2 cellular contexts compared by ENCODE assay signal in the genomic region with DNA sequence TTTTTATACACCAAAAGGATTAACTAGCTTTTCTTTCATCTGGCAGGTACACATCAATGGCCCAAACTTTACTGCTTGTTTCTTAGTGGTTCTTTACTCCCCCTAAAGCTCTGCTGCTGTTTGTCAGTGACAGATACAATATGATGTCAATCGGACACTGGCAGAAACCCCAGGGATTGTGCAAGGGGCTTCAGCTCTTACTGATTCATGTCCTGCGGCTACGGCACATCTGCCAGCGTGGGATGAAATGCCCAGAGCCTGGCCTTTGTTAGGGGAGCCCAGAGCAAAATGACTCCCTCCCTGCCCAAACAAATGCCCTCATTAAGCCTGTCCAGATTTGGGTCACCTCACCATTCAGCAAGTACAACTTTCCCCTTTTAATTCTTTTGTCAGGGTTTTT.
TF ChIP-seq lines count a peak whose summit lies in the region.

No MANE protein-coding gene starts in this region.

TF ChIP-seq in SK-N-SH, 30 proteins besides CTCF, POLR2A, EP300 and RAD21 (continued from another document):
- TF ChIP-seq ZBTB33 (IDR thresholded peaks at IDR 0.05; ENCODE audit: borderline replicate concordance, low read depth): no peak
- TF ChIP-seq RXRA (IDR thresholded peaks at IDR 0.05; ENCODE audit: borderline replicate concordance, low read depth): no peak
- TF ChIP-seq TAF1 (IDR thresholded peaks at IDR 0.05; ENCODE audit: borderline replicate concordance, low read depth, low read length): no peak
- TF ChIP-seq, protein P1, sequence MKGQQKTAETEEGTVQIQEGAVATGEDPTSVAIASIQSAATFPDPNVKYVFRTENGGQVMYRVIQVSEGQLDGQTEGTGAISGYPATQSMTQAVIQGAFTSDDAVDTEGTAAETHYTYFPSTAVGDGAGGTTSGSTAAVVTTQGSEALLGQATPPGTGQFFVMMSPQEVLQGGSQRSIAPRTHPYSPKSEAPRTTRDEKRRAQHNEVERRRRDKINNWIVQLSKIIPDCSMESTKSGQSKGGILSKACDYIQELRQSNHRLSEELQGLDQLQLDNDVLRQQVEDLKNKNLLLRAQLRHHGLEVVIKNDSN (IDR thresholded peaks at IDR 0.05; ENCODE audit: borderline replicate concordance, low read depth): no peak
- TF ChIP-seq USF2 (IDR thresholded peaks at IDR 0.05; ENCODE audit: borderline replicate concordance, low read depth, low read length): no peak
- TF ChIP-seq MXI1 (IDR thresholded peaks at IDR 0.05; ENCODE audit: low read depth, low read length): no peak
- TF ChIP-seq, protein P2, sequence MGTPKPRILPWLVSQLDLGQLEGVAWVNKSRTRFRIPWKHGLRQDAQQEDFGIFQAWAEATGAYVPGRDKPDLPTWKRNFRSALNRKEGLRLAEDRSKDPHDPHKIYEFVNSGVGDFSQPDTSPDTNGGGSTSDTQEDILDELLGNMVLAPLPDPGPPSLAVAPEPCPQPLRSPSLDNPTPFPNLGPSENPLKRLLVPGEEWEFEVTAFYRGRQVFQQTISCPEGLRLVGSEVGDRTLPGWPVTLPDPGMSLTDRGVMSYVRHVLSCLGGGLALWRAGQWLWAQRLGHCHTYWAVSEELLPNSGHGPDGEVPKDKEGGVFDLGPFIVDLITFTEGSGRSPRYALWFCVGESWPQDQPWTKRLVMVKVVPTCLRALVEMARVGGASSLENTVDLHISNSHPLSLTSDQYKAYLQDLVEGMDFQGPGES (IDR thresholded peaks at IDR 0.05; ENCODE audit: low read depth, low read length): no peak
- no peak for TF ChIP-seq NRF1 (IDR thresholded peaks at IDR 0.05; ENCODE audit: low read depth, low read length)
- no peak for TF ChIP-seq RCOR1 (IDR thresholded peaks at IDR 0.05; ENCODE audit: low read length)

TF ChIP-seq in SK-N-SH treated with all-trans-retinoic acid at 6 μM for 48 hours, 23 proteins besides CTCF, POLR2A, EP300 and RAD21 (continued from another document):
- TF ChIP-seq ARNTL (CRISPR knock-in tag; IDR thresholded peaks at IDR 0.05; ENCODE audit: borderline replicate concordance, low read depth): no peak
- TF ChIP-seq, protein P3, sequence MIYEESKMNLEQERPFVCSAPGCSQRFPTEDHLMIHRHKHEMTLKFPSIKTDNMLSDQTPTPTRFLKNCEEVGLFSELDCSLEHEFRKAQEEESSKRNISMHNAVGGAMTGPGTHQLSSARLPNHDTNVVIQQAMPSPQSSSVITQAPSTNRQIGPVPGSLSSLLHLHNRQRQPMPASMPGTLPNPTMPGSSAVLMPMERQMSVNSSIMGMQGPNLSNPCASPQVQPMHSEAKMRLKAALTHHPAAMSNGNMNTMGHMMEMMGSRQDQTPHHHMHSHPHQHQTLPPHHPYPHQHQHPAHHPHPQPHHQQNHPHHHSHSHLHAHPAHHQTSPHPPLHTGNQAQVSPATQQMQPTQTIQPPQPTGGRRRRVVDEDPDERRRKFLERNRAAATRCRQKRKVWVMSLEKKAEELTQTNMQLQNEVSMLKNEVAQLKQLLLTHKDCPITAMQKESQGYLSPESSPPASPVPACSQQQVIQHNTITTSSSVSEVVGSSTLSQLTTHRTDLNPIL (CRISPR knock-in tag; IDR thresholded peaks at IDR 0.05; ENCODE audit: low read depth): no peak
- no peak for TF ChIP-seq GLIS3 (CRISPR knock-in tag; IDR thresholded peaks at IDR 0.05)
- TF ChIP-seq BACH2 (CRISPR knock-in tag; IDR thresholded peaks at IDR 0.05; ENCODE audit: borderline replicate concordance): no peak
- TF ChIP-seq OSR1 (CRISPR knock-in tag; IDR thresholded peaks at IDR 0.05): no peak
- no peak for TF ChIP-seq PPARA (CRISPR knock-in tag; IDR thresholded peaks at IDR 0.05; ENCODE audit: borderline replicate concordance)
- TF ChIP-seq ZNF8 (CRISPR knock-in tag; IDR thresholded peaks at IDR 0.05): no peak
- TF ChIP-seq ZNF565 (CRISPR knock-in tag; conservative IDR thresholded peaks at IDR 0.05; ENCODE audit: low read depth): no peak
TF ChIP-seq in SK-N-SH treated with all-trans-retinoic acid at 6 μM for 48 hours: peak in this region for 0.
